In the genomic region with DNA sequence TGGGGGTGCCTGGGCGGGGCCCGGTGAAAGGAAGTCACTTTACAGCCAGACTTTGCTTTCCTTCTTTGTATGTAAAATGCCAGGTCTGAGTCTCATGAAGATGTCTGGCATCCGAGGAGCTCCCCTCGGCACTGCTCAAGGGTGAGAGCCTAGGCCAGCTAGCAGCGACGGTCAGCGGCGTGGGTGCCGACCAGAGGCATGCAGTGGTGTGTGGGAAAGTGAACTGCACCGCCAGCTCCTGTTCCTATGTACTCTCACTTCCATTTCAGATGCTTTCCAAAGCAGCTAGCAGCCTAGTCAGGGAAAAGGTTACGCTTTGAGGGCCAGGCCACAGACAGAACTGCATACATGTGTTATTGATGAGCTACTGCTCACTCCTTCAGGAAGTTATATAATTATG, we compare ENCODE assay signal across 22 cellular contexts.
DNase-seq lines count a peak whose midpoint lies in the region; ATAC-seq, FAIRE-seq and TF ChIP-seq lines count a peak whose summit lies in the region.
"Had no signal": no experiment of that assay in that cellular context is flagged by ENCODE, and none has a peak within 500 bp of the region (broad histone marks: within the 10 kb centered on the region; RNA-seq: fewer than 3 reads in every experiment).

No MANE protein-coding gene starts in this region.

- no peak for DNase-seq in activated naive CD8-positive, alpha-beta T cell treated with anti-CD3 and anti-CD28 coated beads for 36 hours
- DNase-seq in HepG2 (ENCODE audit: low spot score): no peak
- peak; percentile 23 to 38 for DNase-seq in trophoblast cell
- DNase-seq in activated CD4-positive, CD25-positive, alpha-beta regulatory T cell (lab: John Stamatoyannopoulos, UW): no peak
- no peak for DNase-seq in dorsolateral prefrontal cortex
- DNase-seq in Kasumi-1 (lab: John Stamatoyannopoulos, UW): no peak
- DNase-seq: activated CD4-positive, alpha-beta T cell treated with anti-CD3 and anti-CD28 coated beads, Interleukin-2, amount 50 U/mL, for 4 hours; activated CD8-positive, alpha-beta memory T cell treated with anti-CD3 and anti-CD28 coated beads, Interleukin-2, amount 50 U/mL, for 48 hours; activated effector memory CD4-positive, alpha-beta T cell treated with Interleukin-2 at 50 U/mL for 16 hours; gastrocnemius medialis; kidney glomerular epithelial cell; midbrain; MM.1S; NCI-H1436; NCI-H2171; PC-3 had no signal

- H3K27ac ChIP-seq in DOHH2 (ENCODE audit: low read depth, low read length) (peak overlapping the region; percentile 64), HepG2 (ENCODE audit: extremely low read length, insufficient read depth, low read length) (peak overlapping the region; percentile 57), trophoblast cell (ENCODE audit: low read depth, low read length) (no peak overlapping the region), dorsolateral prefrontal cortex (peak overlapping the region in 1 of 59 donors; percentile 10)
- H3K27ac ChIP-seq: epithelial cell of prostate, gastrocnemius medialis, neural progenitor cell had no signal

- BruUV-seq in HepG2 (replicated peaks; lab: Mats Ljungman, UMichigan): no TSS peak

- peaks cover 2% of the 10 kb centered on the region for H3K79me1 ChIP-seq in trophoblast cell (ENCODE audit: low read length)

- H2AK5ac ChIP-seq in trophoblast cell (ENCODE audit: low read length): no peak overlapping the region

- no peak overlapping the region for H4K8ac ChIP-seq in trophoblast cell (ENCODE audit: low read depth, low read length)

- H3K9me3 Mint-ChIP-seq in activated naive CD8-positive, alpha-beta T cell treated with anti-CD3 and anti-CD28 coated beads for 36 hours: no peaks in the 10 kb centered on the region
- H3K9me3 Mint-ChIP-seq: CD14-positive monocyte; dendritic cell treated with granulocyte-macrophage colony-stimulating factor and Interleukin-4, amounts not matched to agents 40 ng/mL and 50 ng/mL, for 4 days; neural progenitor cell had no signal

- no peaks in the 10 kb centered on the region for H3K36me3 Mint-ChIP-seq in activated naive CD8-positive, alpha-beta T cell treated with anti-CD3 and anti-CD28 coated beads for 36 hours
- H3K36me3 Mint-ChIP-seq: CD14-positive monocyte had no signal

- intact Hi-C loops in HepG2 (cut with micrococcal nuclease; ENCODE audit: unreplicated experiment) (no loop called here), dorsolateral prefrontal cortex (cut with DNase I) (no loop called here)

- no peak overlapping the region for H3K4ac ChIP-seq in trophoblast cell (ENCODE audit: low read depth, low read length)

- no peak overlapping the region for H3K23ac ChIP-seq in trophoblast cell (ENCODE audit: low read length)

- H3K4me3 ChIP-seq in DOHH2 (ENCODE audit: low read length): peak overlapping the region; percentile 64
- no peak overlapping the region for H3K4me3 ChIP-seq in HepG2 (replicated peaks in 1 of 3; ENCODE audit: insufficient read depth in 1 of 3, low read depth in 2 of 3, low read length in 3 of 3)
- no peak overlapping the region for H3K4me3 ChIP-seq in trophoblast cell (ENCODE audit: low read depth, low read length)
- no peak overlapping the region for H3K4me3 ChIP-seq in dorsolateral prefrontal cortex
- H3K4me3 ChIP-seq: gastrocnemius medialis, neural progenitor cell had no signal

- H3K9ac ChIP-seq in HepG2 (ENCODE audit: insufficient read depth, low read depth, low read length) (no peak overlapping the region), trophoblast cell (ENCODE audit: low read length) (no peak overlapping the region)
- H3K9ac ChIP-seq: neural progenitor cell had no signal

- peak; percentile 48 for ATAC-seq in HepG2
- no peak for ATAC-seq in HG03175 (IDR thresholded peaks at IDR 0.05; ENCODE audit: unreplicated experiment)
- ATAC-seq: gastrocnemius medialis, PC-3 had no signal

- TF ChIP-seq CTCF in DOHH2 (IDR thresholded peaks at IDR 0.05; ENCODE audit: low read depth, low read length, poor library complexity, severe bottlenecking): no peak
- TF ChIP-seq CTCF in HepG2 (CRISPR knock-in tag; IDR thresholded peaks at IDR 0.05): no peak
- TF ChIP-seq CTCF in dorsolateral prefrontal cortex (IDR thresholded peaks at IDR 0.05 in 54 of 56, conservative IDR thresholded peaks at IDR 0.05 in 2 of 56; ENCODE audit: low read depth in 1 of 56, partially characterized antibody in 56 of 56): no peak

- H4K20me1 ChIP-seq in DOHH2 (ENCODE audit: control insufficient read depth, insufficient read depth, low read depth, low read length) (no peaks in the 10 kb centered on the region), HepG2 (ENCODE audit: insufficient read depth, low read length) (no peaks in the 10 kb centered on the region)

- peaks cover 1% of the 10 kb centered on the region for H3K4me1 Mint-ChIP-seq in activated naive CD8-positive, alpha-beta T cell treated with anti-CD3 and anti-CD28 coated beads for 36 hours

- H3K9me3 ChIP-seq in DOHH2 (ENCODE audit: control insufficient read depth, insufficient read depth, low read length) (no peaks in the 10 kb centered on the region), HepG2 (ENCODE audit: low read length) (no peaks in the 10 kb centered on the region), trophoblast cell (ENCODE audit: insufficient read depth, low read depth, low read length) (peaks cover 4% of the 10 kb centered on the region)
- H3K9me3 ChIP-seq: gastrocnemius medialis had no signal

- H3K27me3 ChIP-seq in DOHH2 (ENCODE audit: control insufficient read depth, low read length) (no peaks in the 10 kb centered on the region), HepG2 (ENCODE audit: control insufficient read depth in 1 of 2, insufficient read depth in 2 of 2, low read length in 2 of 2) (no peaks in the 10 kb centered on the region), trophoblast cell (ENCODE audit: insufficient read depth, low read length) (no peaks in the 10 kb centered on the region), dorsolateral prefrontal cortex (no peaks in the 10 kb centered on the region)
- H3K27me3 ChIP-seq: gastrocnemius medialis, neural progenitor cell had no signal

- H3K14ac ChIP-seq in trophoblast cell (ENCODE audit: low read length): no peak overlapping the region

- no peaks in the 10 kb centered on the region for H3K27me3 Mint-ChIP-seq in activated naive CD8-positive, alpha-beta T cell treated with anti-CD3 and anti-CD28 coated beads for 36 hours
- H3K27me3 Mint-ChIP-seq: dendritic cell treated with granulocyte-macrophage colony-stimulating factor and Interleukin-4, amounts not matched to agents 40 ng/mL and 50 ng/mL, for 4 days had no signal

- peaks cover 70% of the 10 kb centered on the region for H3K36me3 ChIP-seq in DOHH2 (ENCODE audit: control insufficient read depth, low read length)
- no peaks in the 10 kb centered on the region; a peak in 1 of 5 replicates for H3K36me3 ChIP-seq in HepG2 (replicated peaks in 1 of 2; ENCODE audit: control insufficient read depth in 1 of 2, insufficient read depth in 2 of 2, low read length in 2 of 2)
- peaks cover 14 to 17% of the 10 kb centered on the region in 2 experiments for H3K36me3 ChIP-seq in trophoblast cell (ENCODE audit: control insufficient read depth in 1 of 2, insufficient read depth in 2 of 2, low read length in 2 of 2)
- H3K36me3 ChIP-seq: gastrocnemius medialis, neural progenitor cell had no signal

- H2AFZ ChIP-seq in HepG2 (ENCODE audit: low read length) (no peak overlapping the region), trophoblast cell (ENCODE audit: insufficient read depth, low read length, poor library complexity) (no peak overlapping the region)
- H2AFZ ChIP-seq: neural progenitor cell had no signal

- H2BK5ac ChIP-seq in trophoblast cell (ENCODE audit: low read depth, low read length, poor library complexity): no peak overlapping the region

- H4K91ac ChIP-seq in trophoblast cell (ENCODE audit: low read depth, low read length): no peak overlapping the region

- CTCF ChIA-PET in HepG2 (lab: Yijun Ruan, JAX; ENCODE audit: low intra/inter-chr PET ratio, low total read pairs): no interaction called here

- WGBS in HepG2 (ENCODE audit: low lambda C conversion rate): 88% methylated on average over 10 of the region's 11 CpGs
- no CpG with 5 or more reads among the region's 11 CpGs for WGBS in trophoblast cell (ENCODE audit: extremely low coverage, insufficient coverage, insufficient read length)

- POLR2A ChIA-PET in HepG2 (lab: Yijun Ruan, JAX): interaction anchor here (1.5 kb wide), 1 partner anchor 21 kb away, joined by 6 read pairs; no protein-coding TSS in a partner anchor

- peak overlapping the region; percentile 43 for H3K27ac Mint-ChIP-seq in activated naive CD8-positive, alpha-beta T cell treated with anti-CD3 and anti-CD28 coated beads for 36 hours
- H3K27ac Mint-ChIP-seq: neural progenitor cell had no signal

- no peak for TF ChIP-seq EP300 in HepG2 (IDR thresholded peaks at IDR 0.05; ENCODE audit: low read depth in 2 of 2, low read length in 2 of 2)
- TF ChIP-seq EP300 in HepG2 (CRISPR knock-in tag; IDR thresholded peaks at IDR 0.05; ENCODE audit: borderline replicate concordance): no peak

- peaks cover 23% of the 10 kb centered on the region for H3F3A ChIP-seq in DOHH2 (ENCODE audit: control insufficient read depth, insufficient read depth)

- H2BK120ac ChIP-seq in trophoblast cell (ENCODE audit: insufficient read depth, low read length, poor library complexity): no peak overlapping the region

- H3K9me2 ChIP-seq in DOHH2 (replicated peaks; ENCODE audit: control insufficient read depth, low read length): no peaks in the 10 kb centered on the region

- no peak for TF ChIP-seq POLR2A in HepG2 (IDR thresholded peaks at IDR 0.05; ENCODE audit: insufficient read depth in 1 of 2, low read depth in 2 of 2, low read length in 2 of 2)

- no peak for FAIRE-seq in HepG2 (lab: Jason Lieb, UNC)

- no peak overlapping the region for H3K18ac ChIP-seq in trophoblast cell (ENCODE audit: low read length)

- H3K4me1 ChIP-seq in DOHH2 (ENCODE audit: control insufficient read depth, low read length): peaks cover 84% of the 10 kb centered on the region
- peaks cover 34% of the 10 kb centered on the region for H3K4me1 ChIP-seq in HepG2 (ENCODE audit: insufficient read depth, low read length)
- peaks cover 9 to 11% of the 10 kb centered on the region in 2 experiments for H3K4me1 ChIP-seq in trophoblast cell (ENCODE audit: control insufficient read depth in 1 of 2, insufficient read depth in 2 of 2, low read length in 2 of 2)
- H3K4me1 ChIP-seq: gastrocnemius medialis had no signal

- H3K4me3 Mint-ChIP-seq in activated naive CD8-positive, alpha-beta T cell treated with anti-CD3 and anti-CD28 coated beads for 36 hours: no peak overlapping the region
- H3K4me3 Mint-ChIP-seq: CD14-positive monocyte; dendritic cell treated with granulocyte-macrophage colony-stimulating factor and Interleukin-4, amounts not matched to agents 40 ng/mL and 50 ng/mL, for 4 days; neural progenitor cell had no signal

- H3K4me2 ChIP-seq in DOHH2 (ENCODE audit: low read length) (peak overlapping the region; percentile 99), HepG2 (ENCODE audit: low read depth, low read length) (peak overlapping the region; percentile 31; the same call in 1 of the 2 replicates), trophoblast cell (ENCODE audit: low read length) (no peak overlapping the region)
- H3K4me2 ChIP-seq: neural progenitor cell had no signal

- H4K12ac ChIP-seq in trophoblast cell (ENCODE audit: low read depth, low read length): no peak overlapping the region

- no peak overlapping the region for H2BK12ac ChIP-seq in trophoblast cell (ENCODE audit: low read length)

- in situ Hi-C loops in HepG2 (cut with HindIII; ENCODE audit: extremely low pct_ligation_motif_present, low pct_unique_long_range_greater_than_20kb): no loop called here

- no peak for TF ChIP-seq RAD21 in HepG2 (CRISPR knock-in tag; IDR thresholded peaks at IDR 0.05)

- H3K79me2 ChIP-seq in DOHH2 (ENCODE audit: control insufficient read depth, low read length) (peaks cover 57% of the 10 kb centered on the region), HepG2 (ENCODE audit: insufficient read depth, low read length) (no peaks in the 10 kb centered on the region), trophoblast cell (ENCODE audit: control insufficient read depth, insufficient read depth, low read length, poor library complexity) (no peaks in the 10 kb centered on the region)

Comparison
In these comparisons a context has a peak if more than half of its experiments do, and no peak if none do; other contexts are left out.
1. DNase-seq: peak in trophoblast cell (2 of 2); none in activated naive CD8-positive, alpha-beta T cell treated with anti-CD3 and anti-CD28 coated beads for 36 hours (single experiment), HepG2 (single experiment), activated CD4-positive, CD25-positive, alpha-beta regulatory T cell (0 of 4), dorsolateral prefrontal cortex (0 of 10) and Kasumi-1 (0 of 2).